In the genomic region with DNA sequence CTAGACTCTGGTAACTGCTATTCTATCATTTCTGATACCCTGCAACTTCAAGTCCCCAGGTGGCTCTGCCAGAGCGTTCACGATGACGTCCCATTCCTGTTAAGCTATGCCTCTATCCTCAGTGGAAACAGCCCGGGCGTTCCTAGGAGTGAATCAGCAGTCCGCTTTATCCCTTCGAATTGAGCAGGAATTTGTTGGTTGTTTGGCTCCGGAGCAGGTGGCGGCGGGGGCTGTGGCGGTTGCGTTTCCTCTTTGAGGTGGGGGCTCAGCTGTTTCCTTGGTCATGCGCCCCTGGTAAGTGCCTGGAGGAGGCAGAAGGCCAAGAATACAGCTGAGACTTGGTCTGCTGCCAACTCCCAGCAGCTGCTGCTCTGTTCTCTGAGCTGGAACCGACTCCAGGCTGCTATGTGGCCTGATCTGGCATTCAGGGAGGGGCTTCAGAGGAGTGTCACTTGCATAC, we compare ENCODE assay signal across 9 cellular contexts. TPM values are rescaled to one million over a fixed set of nuclear protein-coding genes. Genes with fewer than 3 reads are reported as not detected.
DNase-seq lines count a peak whose midpoint lies in the region; ATAC-seq and TF ChIP-seq lines count a peak whose summit lies in the region.
"Had no signal": no experiment of that assay in that cellular context is flagged by ENCODE, and none has a peak within 500 bp of the region (broad histone marks: within the 10 kb centered on the region; RNA-seq: fewer than 3 reads in every experiment).

No MANE protein-coding gene starts in this region.

- no peaks in the 10 kb centered on the region for H3K4me1 Mint-ChIP-seq in activated CD4-positive, alpha-beta memory T cell treated with anti-CD3 and anti-CD28 coated beads, Interleukin-2, amount 10 ng/mL, durations not matched to agents 7 days and 5 days

- TF ChIP-seq POLR2A in testis (IDR thresholded peaks at IDR 0.05), result no peak

- no peaks in the 10 kb centered on the region for H3K36me3 Mint-ChIP-seq in activated CD4-positive, alpha-beta memory T cell treated with anti-CD3 and anti-CD28 coated beads, Interleukin-2, amount 10 ng/mL, durations not matched to agents 7 days and 5 days (ENCODE audit: low read depth)

- no peak overlapping the region for H3K27ac ChIP-seq in testis
- H3K27ac ChIP-seq: Peyer's patch had no signal

- no peak overlapping the region for H3K27ac Mint-ChIP-seq in activated CD4-positive, alpha-beta memory T cell treated with anti-CD3 and anti-CD28 coated beads, Interleukin-2, amount 10 ng/mL, durations not matched to agents 7 days and 5 days

- no peak overlapping the region for H3K4me3 Mint-ChIP-seq in activated CD4-positive, alpha-beta memory T cell treated with anti-CD3 and anti-CD28 coated beads, Interleukin-2, amount 10 ng/mL, durations not matched to agents 7 days and 5 days

- H3K27me3 Mint-ChIP-seq in activated CD4-positive, alpha-beta memory T cell treated with anti-CD3 and anti-CD28 coated beads, Interleukin-2, amount 10 ng/mL, durations not matched to agents 7 days and 5 days, result no peaks in the 10 kb centered on the region

- intact Hi-C loops in testis (cut with DNase I; ENCODE audit: low total_unique reads), result no loop called here

- DNase-seq in NCI-H1105 (lab: John Stamatoyannopoulos, UW) (peak; percentile 86), adipocyte (ENCODE audit: low read depth) (peak; percentile 75), iPS-NIHi7 (ENCODE audit: extremely low spot score) (peak; percentile 13), testis (peak; percentile 31), HuH-7 (ENCODE audit: low spot score) (no peak)
- DNase-seq in activated CD4-positive, alpha-beta memory T cell treated with anti-CD3 and anti-CD28 coated beads, Interleukin-2, amount 10 ng/mL, durations not matched to agents 7 days and 5 days, result no peak

- POLR2A ChIA-PET in activated CD4-positive, alpha-beta memory T cell treated with anti-CD3 and anti-CD28 coated beads, Interleukin-2, amount 10 ng/mL, durations not matched to agents 7 days and 5 days (lab: Charles Lee), result no interaction called here

- H3K9me3 ChIP-seq in adipocyte (ENCODE audit: control insufficient read depth, low read length), result no peaks in the 10 kb centered on the region
- H3K9me3 ChIP-seq in testis, result no peaks in the 10 kb centered on the region
- H3K9me3 ChIP-seq: Peyer's patch had no signal

- no peak overlapping the region for H3K4me3 ChIP-seq in adipocyte (ENCODE audit: low read length)
- no peak overlapping the region for H3K4me3 ChIP-seq in testis
- H3K4me3 ChIP-seq: Peyer's patch had no signal

- H3K27me3 ChIP-seq in adipocyte (replicated peaks; ENCODE audit: control insufficient read depth, insufficient read depth, low read length) (no peaks in the 10 kb centered on the region), testis (no peaks in the 10 kb centered on the region)
- H3K27me3 ChIP-seq: Peyer's patch had no signal

- peak; percentile 70 for ATAC-seq in GM21576 (IDR thresholded peaks at IDR 0.05; ENCODE audit: unreplicated experiment)

- CTCF ChIA-PET in activated CD4-positive, alpha-beta memory T cell treated with anti-CD3 and anti-CD28 coated beads, Interleukin-2, amount 10 ng/mL, durations not matched to agents 7 days and 5 days (lab: Charles Lee), result no interaction called here

- TF ChIP-seq CTCF in testis (IDR thresholded peaks at IDR 0.05), result no peak

- 4 to 16% methylated on average over 14 of the region's 14 CpGs for WGBS in testis, 2 donors

- no peak overlapping the region for H3K9ac ChIP-seq in adipocyte (ENCODE audit: low read length)

- H3K36me3 ChIP-seq in adipocyte (ENCODE audit: control insufficient read depth, insufficient read depth, low read length, severe bottlenecking), result no peaks in the 10 kb centered on the region
- no peaks in the 10 kb centered on the region for H3K36me3 ChIP-seq in testis (ENCODE audit: low read depth, missing control alignments)
- H3K36me3 ChIP-seq: Peyer's patch had no signal

- peaks cover 7% of the 10 kb centered on the region for H3K4me1 ChIP-seq in adipocyte (ENCODE audit: control insufficient read depth, insufficient read depth, low read length)
- H3K4me1 ChIP-seq in testis, result no peaks in the 10 kb centered on the region
- H3K4me1 ChIP-seq: Peyer's patch had no signal

- H3K9me3 Mint-ChIP-seq in activated CD4-positive, alpha-beta memory T cell treated with anti-CD3 and anti-CD28 coated beads, Interleukin-2, amount 10 ng/mL, durations not matched to agents 7 days and 5 days, result no peaks in the 10 kb centered on the region

RNA-seq across cellular contexts. Expression of a gene that starts 25.2 kb away (rescaled TPM):
- total RNA-seq in testis, result under 1 TPM; 0.47 to 0.87 TPM
- polyA plus RNA-seq in testis (ENCODE audit: insufficient read depth, low read depth, low replicate concordance), result 1.1 TPM
- not detected for total RNA-seq in activated CD4-positive, alpha-beta memory T cell treated with anti-CD3 and anti-CD28 coated beads, Interleukin-2, amount 10 ng/mL, durations not matched to agents 7 days and 5 days
- polyA plus RNA-seq: keratinocyte had no signal

Comparison
In these comparisons a context has a peak if more than half of its experiments do, and no peak if none do; other contexts are left out.
1. DNase-seq: peak in NCI-H1105 (single experiment), adipocyte (single experiment), iPS-NIHi7 (single experiment) and testis (single experiment); none in HuH-7 (single experiment) and activated CD4-positive, alpha-beta memory T cell treated with anti-CD3 and anti-CD28 coated beads, Interleukin-2, amount 10 ng/mL, durations not matched to agents 7 days and 5 days (single experiment).